8 cellular contexts compared by ENCODE assay signal in genomic region chr6:27775138-27775795, GRCh38.
DNase-seq lines count a peak whose midpoint lies in the region; ATAC-seq and TF ChIP-seq lines count a peak whose summit lies in the region.
"Not testable (repeated sequence)": the region's sequence is repeated elsewhere in the genome, so short reads cannot be mapped to it uniquely, and the experiment has no call there.

No MANE protein-coding gene starts in this region.

- peak; percentile 68 for DNase-seq in ELR (ENCODE audit: low read depth)
- peak; percentile 68 for DNase-seq in M059J (ENCODE audit: low read depth)
- peak; percentile 16 for DNase-seq in OCI-M1 (lab: John Stamatoyannopoulos, UW)
- DNase-seq in WERI-Rb-1, colonic mucosa, transverse colon: not testable (repeated sequence)
- DNase-seq in foreskin keratinocyte: peak in 1 of 2 donors; percentile 67
- peak; percentile 77 for DNase-seq in kidney tubule cell (ENCODE audit: low spot score)

- TF ChIP-seq POLR2A in transverse colon (IDR thresholded peaks at IDR 0.05): not testable (repeated sequence)

- H3K9ac ChIP-seq in colonic mucosa (ENCODE audit: low read depth in 2 of 2, low read length in 2 of 2): peak overlapping the region in 1 of 2 donors; percentile 38

- H3K4me3 ChIP-seq in WERI-Rb-1 (ENCODE audit: low read depth, low read length); colonic mucosa; transverse colon: not testable (repeated sequence)

- ATAC-seq in foreskin keratinocyte: peak; percentile 21

- not testable (repeated sequence) for H3K9me3 ChIP-seq in WERI-Rb-1 (ENCODE audit: severe bottlenecking); colonic mucosa; transverse colon

- not testable (repeated sequence) for TF ChIP-seq EP300 in transverse colon (IDR thresholded peaks at IDR 0.05; ENCODE audit: low read depth)

- not testable (repeated sequence) for H3K27me3 ChIP-seq in WERI-Rb-1 (ENCODE audit: insufficient read depth, low read depth, severe bottlenecking); colonic mucosa; foreskin keratinocyte
- peaks cover 20% of the 10 kb centered on the region for H3K27me3 ChIP-seq in transverse colon

- not testable (repeated sequence) for TF ChIP-seq CTCF in WERI-Rb-1 (IDR thresholded peaks at IDR 0.05; ENCODE audit: low read depth, low read length); colonic mucosa (IDR thresholded peaks at IDR 0.05); foreskin keratinocyte (conservative IDR thresholded peaks at IDR 0.05); transverse colon (IDR thresholded peaks at IDR 0.05)

- intact Hi-C loops in colonic mucosa (cut with DNase I); transverse colon (cut with DNase I; ENCODE audit: low total_unique reads): not testable (repeated sequence)

- 55 to 69% methylated on average over 4 to 5 of the region's 5 CpGs for WGBS in transverse colon (ENCODE audit: low coverage in 1 of 2), 2 donors

- H3K27ac ChIP-seq in WERI-Rb-1: peak overlapping the region; percentile 18
- H3K27ac ChIP-seq in colonic mucosa: peak overlapping the region; percentile 64
- not testable (repeated sequence) for H3K27ac ChIP-seq in foreskin keratinocyte
- peak overlapping the region; percentile 85 to 89 (median 87) for H3K27ac ChIP-seq in transverse colon

- in situ Hi-C loops in transverse colon (cut with MboI; ENCODE audit: low pct_ligation_motif_present in 1 of 4, low pct_unique_long_range_greater_than_20kb in 1 of 4, low sequenced_read_pairs in 3 of 4): loop anchor here in 2 of 4 donors (10.0 kb wide), 1 partner anchor 120 kb away; a partner anchor contains a TSS

- not testable (repeated sequence) for H3K4me1 ChIP-seq in colonic mucosa
- H3K4me1 ChIP-seq in foreskin keratinocyte (peaks cover 16% of the 10 kb centered on the region), transverse colon (peaks cover 0 to 65% (median 30%) of the 10 kb centered on the region in 4 donors)

- not testable (repeated sequence) for H3K36me3 ChIP-seq in WERI-Rb-1, colonic mucosa, transverse colon
